ENCODE assay signal across 22 cellular contexts in the genomic region with DNA sequence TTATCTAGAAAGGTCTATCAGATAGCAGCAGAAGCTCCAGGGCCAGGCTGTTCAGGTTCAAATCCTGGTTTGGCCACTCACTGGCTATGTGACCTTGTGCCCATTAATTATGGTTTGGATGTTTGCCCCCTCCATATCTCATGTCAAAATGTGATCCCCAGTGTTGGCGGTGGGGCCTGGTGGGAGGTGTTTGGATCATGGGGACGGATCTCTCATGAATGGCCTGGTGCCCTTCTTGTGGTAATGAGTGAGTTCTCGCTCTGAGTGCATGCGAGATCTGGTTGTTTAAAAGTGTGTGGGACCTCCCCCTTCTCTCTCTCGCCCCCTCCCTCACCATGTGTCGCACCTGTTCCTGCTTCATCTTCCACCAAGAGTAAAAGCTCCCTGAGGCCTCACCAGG.
"Had no signal": no experiment of that assay in that cellular context is flagged by ENCODE, and none has a peak within 500 bp of the region (broad histone marks: within the 10 kb centered on the region; RNA-seq: fewer than 3 reads in every experiment).

No MANE protein-coding gene starts in this region.

- H3K4me3 Mint-ChIP-seq: activated CD4-positive, alpha-beta T cell treated with anti-CD3 and anti-CD28 coated beads, Interleukin-2, amount 10 ng/mL, durations not matched to agents 7 days and 5 days; activated naive CD8-positive, alpha-beta T cell treated with anti-CD3 and anti-CD28 coated beads, Interleukin-2, amount 10 ng/mL, durations not matched to agents 7 days and 5 days; activated T-helper 17 cell treated with anti-CD3 and anti-CD28 coated beads, Interleukin-2, amount 50 U/mL, for 72 hours; immature natural killer cell; naive thymus-derived CD8-positive, alpha-beta T cell; stimulated activated naive CD8-positive, alpha-beta T cell treated with anti-CD3 and anti-CD28 coated beads, Interleukin-15, amount 100 ng/mL, for 72 hours had no signal

- H3K27me3 ChIP-seq: body of pancreas, neutrophil, upper lobe of left lung had no signal

- H3K36me3 Mint-ChIP-seq: activated naive CD8-positive, alpha-beta T cell treated with anti-CD3 and anti-CD28 coated beads, Interleukin-2, amount 10 ng/mL, durations not matched to agents 7 days and 5 days; immature natural killer cell; naive thymus-derived CD8-positive, alpha-beta T cell had no signal

- H3K27me3 Mint-ChIP-seq: activated CD4-positive, alpha-beta T cell treated with anti-CD3 and anti-CD28 coated beads, Interleukin-2, amount 10 ng/mL, durations not matched to agents 7 days and 5 days; activated T-helper 17 cell treated with anti-CD3 and anti-CD28 coated beads, Interleukin-2, amount 50 U/mL, for 72 hours had no signal

- H3K36me3 ChIP-seq: gastroesophageal sphincter, heart left ventricle, neutrophil, upper lobe of left lung had no signal

- H3K4me1 Mint-ChIP-seq: activated naive CD8-positive, alpha-beta T cell treated with anti-CD3 and anti-CD28 coated beads, Interleukin-2, amount 10 ng/mL, durations not matched to agents 7 days and 5 days; activated T-helper 17 cell treated with anti-CD3 and anti-CD28 coated beads, Interleukin-2, amount 50 U/mL, for 72 hours; immature natural killer cell; naive thymus-derived CD8-positive, alpha-beta T cell; stimulated activated naive CD8-positive, alpha-beta T cell treated with anti-CD3 and anti-CD28 coated beads, Interleukin-15, amount 100 ng/mL, for 72 hours had no signal

- H3K27ac ChIP-seq: gastroesophageal sphincter, heart left ventricle, neutrophil, parathyroid adenoma, skin epidermis, upper lobe of left lung had no signal

- H3K9ac ChIP-seq: parathyroid adenoma had no signal

- H3K4me1 ChIP-seq: parathyroid adenoma, upper lobe of left lung had no signal

- H3K4me3 ChIP-seq: body of pancreas, gastroesophageal sphincter, heart left ventricle, skin epidermis, upper lobe of left lung had no signal

- H3K9me3 ChIP-seq: body of pancreas, gastroesophageal sphincter, heart left ventricle, neutrophil, upper lobe of left lung had no signal

- ATAC-seq: activated T-helper 17 cell treated with anti-CD3 and anti-CD28 coated beads, Interleukin-2, amount 50 U/mL, for 72 hours; gastroesophageal sphincter; naive thymus-derived CD8-positive, alpha-beta T cell; stimulated activated naive CD8-positive, alpha-beta T cell treated with anti-CD3 and anti-CD28 coated beads, Interleukin-15, amount 100 ng/mL, for 72 hours had no signal

- H3K9me3 Mint-ChIP-seq: activated CD4-positive, alpha-beta T cell treated with anti-CD3 and anti-CD28 coated beads, Interleukin-2, amount 10 ng/mL, durations not matched to agents 7 days and 5 days; activated naive CD8-positive, alpha-beta T cell treated with anti-CD3 and anti-CD28 coated beads, Interleukin-2, amount 10 ng/mL, durations not matched to agents 7 days and 5 days; activated T-helper 17 cell treated with anti-CD3 and anti-CD28 coated beads, Interleukin-2, amount 50 U/mL, for 72 hours; immature natural killer cell; naive thymus-derived CD8-positive, alpha-beta T cell; stimulated activated naive CD8-positive, alpha-beta T cell treated with anti-CD3 and anti-CD28 coated beads, Interleukin-15, amount 100 ng/mL, for 72 hours had no signal

- DNase-seq: activated CD4-positive, alpha-beta T cell treated with anti-CD3 and anti-CD28 coated beads, Interleukin-2, amount 10 ng/mL, durations not matched to agents 7 days and 5 days; activated naive CD4-positive, alpha-beta T cell treated with Interleukin-2 at 50 U/mL for 16 hours; activated naive CD8-positive, alpha-beta T cell treated with anti-CD3 and anti-CD28 coated beads, Interleukin-2, amount 10 ng/mL, durations not matched to agents 7 days and 5 days; activated T-cell treated with anti-CD3 and anti-CD28 coated beads, Interleukin-2, amount 50 U/mL, for 1 hour; central memory CD4-positive, alpha-beta T cell; erythroblast; immature natural killer cell; mesenchymal stem cell; naive thymus-derived CD8-positive, alpha-beta T cell; SIG-M5; stimulated activated CD4-positive, alpha-beta T cell treated with anti-CD3 and anti-CD28 coated beads, Interleukin-15, amount 100 ng/mL, for 24 hours; stimulated activated CD4-positive, alpha-beta T cell treated with anti-CD3 and anti-CD28 coated beads, Interleukin-2, amount 100 ng/mL, for 48 hours; stimulated activated naive CD8-positive, alpha-beta T cell treated with anti-CD3 and anti-CD28 coated beads, Interleukin-15, amount 100 ng/mL, for 72 hours; T1000 had no signal

- H3K27ac Mint-ChIP-seq: activated naive CD8-positive, alpha-beta T cell treated with anti-CD3 and anti-CD28 coated beads, Interleukin-2, amount 10 ng/mL, durations not matched to agents 7 days and 5 days; activated T-helper 17 cell treated with anti-CD3 and anti-CD28 coated beads, Interleukin-2, amount 50 U/mL, for 72 hours; naive thymus-derived CD8-positive, alpha-beta T cell had no signal
